17 cellular contexts compared by ENCODE assay signal in the genomic region with DNA sequence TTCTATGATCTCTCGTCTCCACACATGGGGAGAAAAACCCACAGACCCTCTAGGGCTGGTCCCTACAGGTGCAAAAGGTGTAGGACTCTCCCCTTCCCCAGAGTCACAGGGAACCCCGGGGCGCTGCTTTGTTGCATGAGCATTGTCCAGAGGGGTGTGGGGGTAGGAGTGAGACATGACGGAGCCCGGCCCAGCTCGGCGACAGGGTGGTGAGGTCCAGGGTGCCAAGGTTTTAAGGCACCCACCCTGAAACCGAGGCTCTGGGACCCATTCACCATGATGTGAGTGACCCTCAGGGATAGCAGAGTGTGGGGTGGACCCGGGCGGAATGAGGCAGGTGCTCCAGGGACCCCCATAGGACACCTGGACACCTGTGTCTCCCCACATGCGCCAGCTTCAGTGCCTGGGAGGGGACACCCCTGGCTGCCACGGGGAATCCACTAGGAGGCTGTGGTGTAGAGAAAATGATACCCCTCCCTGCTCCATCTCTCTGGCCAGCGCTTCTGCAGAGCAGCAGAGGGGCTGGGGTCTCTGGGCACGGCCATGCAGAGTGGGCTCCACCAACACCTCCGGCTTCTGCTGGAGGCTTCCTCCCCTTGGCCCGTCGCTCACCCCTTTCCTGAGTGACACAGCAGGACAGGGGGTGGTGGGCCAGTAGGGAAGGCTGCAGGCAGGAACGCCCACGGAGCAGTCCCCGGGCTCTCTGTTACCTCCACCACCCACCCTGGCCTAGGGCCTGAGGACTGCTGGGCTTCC. TPM values are rescaled to one million over a fixed set of nuclear protein-coding genes. Genes with fewer than 3 reads are reported as not detected.
DNase-seq lines count a peak whose midpoint lies in the region; ATAC-seq and TF ChIP-seq lines count a peak whose summit lies in the region.
"Had no signal": no experiment of that assay in that cellular context is flagged by ENCODE, and none has a peak within 500 bp of the region (broad histone marks: within the 10 kb centered on the region; RNA-seq: fewer than 3 reads in every experiment).

No MANE protein-coding gene starts in this region.

- H3K4me1 Mint-ChIP-seq in stimulated activated effector memory CD8-positive, alpha-beta T cell treated with anti-CD3 and anti-CD28 coated beads, Interleukin-12 subunit alpha, Interleukin-12 subunit beta, amount 100 ng/mL, for 72 hours, result peaks cover 6% of the 10 kb centered on the region
- peaks cover 3% of the 10 kb centered on the region for H3K4me1 Mint-ChIP-seq in neural progenitor cell

- H3K27me3 ChIP-seq in neuronal stem cell (ENCODE audit: control insufficient read depth in 3 of 3, insufficient read depth in 3 of 3, low read depth in 1 of 3, low read length in 3 of 3) (peaks cover 0 to 37% (median 0%) of the 10 kb centered on the region in 3 experiments), neural progenitor cell (peaks cover 4% of the 10 kb centered on the region), psoas muscle (ENCODE audit: insufficient read depth in 3 of 3, low read length in 2 of 3) (peaks cover 0 to 21% (median 0%) of the 10 kb centered on the region in 3 donors)
- H3K27me3 ChIP-seq: BE2C had no signal

- TF ChIP-seq CTCF in HEK293 (tag by site-specific recombination; IDR thresholded peaks at IDR 0.05) (no peak), neural progenitor cell (IDR thresholded peaks at IDR 0.05) (no peak), psoas muscle (IDR thresholded peaks at IDR 0.05) (no peak)

- H3K4ac ChIP-seq in neuronal stem cell (ENCODE audit: low read length), result no peak overlapping the region

- H3K9me3 Mint-ChIP-seq in stimulated activated effector memory CD8-positive, alpha-beta T cell treated with anti-CD3 and anti-CD28 coated beads, Interleukin-12 subunit alpha, Interleukin-12 subunit beta, amount 100 ng/mL, for 72 hours, result no peaks in the 10 kb centered on the region
- H3K9me3 Mint-ChIP-seq in neural progenitor cell, result no peaks in the 10 kb centered on the region
- H3K9me3 Mint-ChIP-seq: CD8-positive, alpha-beta memory T cell; IgD-negative memory B cell had no signal

- peak overlapping the region; percentile 32 for H3K27ac Mint-ChIP-seq in stimulated activated effector memory CD8-positive, alpha-beta T cell treated with anti-CD3 and anti-CD28 coated beads, Interleukin-12 subunit alpha, Interleukin-12 subunit beta, amount 100 ng/mL, for 72 hours
- no peak overlapping the region for H3K27ac Mint-ChIP-seq in neural progenitor cell
- H3K27ac Mint-ChIP-seq: CD8-positive, alpha-beta memory T cell; IgD-negative memory B cell had no signal

- POLR2A ChIA-PET in HEK293 (lab: Yijun Ruan, JAX), result no interaction called here

- H3K27me3 Mint-ChIP-seq in neural progenitor cell (ENCODE audit: insufficient read depth, low read depth), result peaks cover 7% of the 10 kb centered on the region

- H3K36me3 ChIP-seq in HEK293 (ENCODE audit: control insufficient read depth in 2 of 2, insufficient read depth in 1 of 2, low read length in 2 of 2) (no peaks in the 10 kb centered on the region), neuronal stem cell (replicated peaks in 1 of 2; ENCODE audit: control insufficient read depth in 2 of 2, insufficient read depth in 2 of 2, low read length in 2 of 2) (no peaks in the 10 kb centered on the region), neural progenitor cell (no peaks in the 10 kb centered on the region), psoas muscle (ENCODE audit: insufficient read depth in 1 of 2, low read depth in 1 of 2) (no peaks in the 10 kb centered on the region)
- H3K36me3 ChIP-seq: BE2C had no signal

- CTCF ChIA-PET in HEK293 (lab: Yijun Ruan, JAX), result interaction anchor here (0.7 to 2.3 kb wide), 4 partner anchors 8 to 188 kb away, joined by 3 to 14 read pairs (median 6); a partner anchor contains a TSS

- no peaks in the 10 kb centered on the region for H3F3A ChIP-seq in neural progenitor cell (ENCODE audit: low read depth)

- H3K9me3 ChIP-seq in HEK293 (ENCODE audit: control insufficient read depth, insufficient read depth, low read depth, low read length), result no peaks in the 10 kb centered on the region
- H3K9me3 ChIP-seq in neuronal stem cell (replicated peaks in 1 of 2; ENCODE audit: control insufficient read depth in 2 of 2, insufficient read depth in 1 of 2, low read depth in 1 of 2, low read length in 2 of 2), result no peaks in the 10 kb centered on the region
- no peaks in the 10 kb centered on the region for H3K9me3 ChIP-seq in neural progenitor cell (ENCODE audit: low read depth)
- H3K9me3 ChIP-seq in psoas muscle, result no peaks in the 10 kb centered on the region
- H3K9me3 ChIP-seq: A549, BE2C, Caco-2 had no signal

- no peak for DNase-seq in neuronal stem cell (ENCODE audit: low spot score)
- no peak for DNase-seq in stimulated activated effector memory CD8-positive, alpha-beta T cell treated with anti-CD3 and anti-CD28 coated beads, Interleukin-12 subunit alpha, Interleukin-12 subunit beta, amount 100 ng/mL, for 72 hours (ENCODE audit: low spot score in 2 of 2)
- no peak for DNase-seq in neural progenitor cell (ENCODE audit: low spot score)
- DNase-seq in psoas muscle, result no peak
- DNase-seq in islet precursor cell, result no peak
- DNase-seq: BE2C; CD8-positive, alpha-beta memory T cell; DMS53; GF-D8; GM23248 had no signal

- no peak for ATAC-seq in stimulated activated effector memory CD8-positive, alpha-beta T cell treated with anti-CD3 and anti-CD28 coated beads, Interleukin-12 subunit alpha, Interleukin-12 subunit beta, amount 100 ng/mL, for 72 hours
- ATAC-seq in psoas muscle, result no peak
- ATAC-seq: HCT116 had no signal

- no peaks in the 10 kb centered on the region for H3K36me3 Mint-ChIP-seq in stimulated activated effector memory CD8-positive, alpha-beta T cell treated with anti-CD3 and anti-CD28 coated beads, Interleukin-12 subunit alpha, Interleukin-12 subunit beta, amount 100 ng/mL, for 72 hours
- H3K36me3 Mint-ChIP-seq in neural progenitor cell, result no peaks in the 10 kb centered on the region
- H3K36me3 Mint-ChIP-seq: CD8-positive, alpha-beta memory T cell; IgD-negative memory B cell had no signal

- H3K14ac ChIP-seq in neuronal stem cell (ENCODE audit: low read length), result no peak overlapping the region

- no peaks in the 10 kb centered on the region for H3K79me2 ChIP-seq in neural progenitor cell (ENCODE audit: low read depth)

- H4K20me1 ChIP-seq in neural progenitor cell (ENCODE audit: low read depth), result no peaks in the 10 kb centered on the region

- H4K91ac ChIP-seq in neuronal stem cell (ENCODE audit: low read depth, low read length, poor library complexity), result no peak overlapping the region

- no peak overlapping the region for H2BK120ac ChIP-seq in neuronal stem cell (ENCODE audit: low read depth, low read length)

- WGBS in neuronal stem cell (ENCODE audit: extremely low coverage in 2 of 2, insufficient read length in 2 of 2, insufficient replicate concordance in 1 of 2), 2 donors, result no CpG with 5 or more reads among the region's 20 CpGs
- 82 to 84% (median 83%) methylated on average over 17 to 20 of the region's 20 CpGs for WGBS in psoas muscle, 3 donors

- intact Hi-C loops in psoas muscle (cut with DNase I), result no loop called here

- H4K8ac ChIP-seq in neuronal stem cell (ENCODE audit: low read depth, low read length), result no peak overlapping the region

- H3K27ac ChIP-seq in HEK293 (ENCODE audit: extremely low read depth, low read depth, low read length) (no peak overlapping the region), neuronal stem cell (replicated peaks; ENCODE audit: low read length) (no peak overlapping the region), neural progenitor cell (no peak overlapping the region), psoas muscle (no peak overlapping the region)
- H3K27ac ChIP-seq: A549, GM23248 had no signal

- H2AFZ ChIP-seq in neuronal stem cell (ENCODE audit: low read length) (no peak overlapping the region), neural progenitor cell (replicated peaks) (no peak overlapping the region)
- H2AFZ ChIP-seq: GM23248 had no signal

- H3K9ac ChIP-seq in neuronal stem cell (ENCODE audit: low read depth, low read length, poor library complexity) (no peak overlapping the region), neural progenitor cell (no peak overlapping the region)
- H3K9ac ChIP-seq: GM23248 had no signal

- H3K4me3 Mint-ChIP-seq in stimulated activated effector memory CD8-positive, alpha-beta T cell treated with anti-CD3 and anti-CD28 coated beads, Interleukin-12 subunit alpha, Interleukin-12 subunit beta, amount 100 ng/mL, for 72 hours, result no peak overlapping the region
- no peak overlapping the region for H3K4me3 Mint-ChIP-seq in neural progenitor cell
- H3K4me3 Mint-ChIP-seq: CD8-positive, alpha-beta memory T cell; IgD-negative memory B cell had no signal

- H3K4me1 ChIP-seq in HEK293 (ENCODE audit: control insufficient read depth, insufficient read depth, low read length) (no peaks in the 10 kb centered on the region), neuronal stem cell (ENCODE audit: control insufficient read depth in 2 of 2, insufficient read depth in 1 of 2, low read depth in 1 of 2, low read length in 2 of 2) (no peaks in the 10 kb centered on the region), neural progenitor cell (no peaks in the 10 kb centered on the region), psoas muscle (no peaks in the 10 kb centered on the region)
- H3K4me1 ChIP-seq: A549, BE2C, Caco-2 had no signal

- no peak overlapping the region for H2BK5ac ChIP-seq in neuronal stem cell (ENCODE audit: low read length)

- H2BK12ac ChIP-seq in neuronal stem cell (ENCODE audit: low read length), result no peak overlapping the region

- peak overlapping the region; percentile 13 for H3K18ac ChIP-seq in neuronal stem cell (ENCODE audit: low read length)

- H3K23ac ChIP-seq in neuronal stem cell (ENCODE audit: low read depth, low read length, poor library complexity), result no peak overlapping the region

- no peaks in the 10 kb centered on the region for H3K79me1 ChIP-seq in neuronal stem cell (ENCODE audit: low read depth, low read length)

- H3K4me2 ChIP-seq in neuronal stem cell (ENCODE audit: insufficient read depth, low read length, poor library complexity, severe bottlenecking) (no peak overlapping the region), neural progenitor cell (no peak overlapping the region)
- H3K4me2 ChIP-seq: A549 had no signal

- H3K4me3 ChIP-seq in HEK293 (ENCODE audit: low read depth, low read length) (no peak overlapping the region), neuronal stem cell (ENCODE audit: low read length in 2 of 2) (no peak overlapping the region), neural progenitor cell (no peak overlapping the region), psoas muscle (no peak overlapping the region)
- H3K4me3 ChIP-seq: A549, GM23248 had no signal

- peak overlapping the region; percentile 26 for H2BK15ac ChIP-seq in neuronal stem cell (ENCODE audit: low read length)

- peak overlapping the region; percentile 8 for H2AK5ac ChIP-seq in neuronal stem cell (ENCODE audit: low read depth, low read length)

RNA-seq across cellular contexts. Expression of a gene that starts 15.2 kb away (rescaled TPM):
- not detected for polyA plus RNA-seq in neuronal stem cell (2013, experiment 1 of 2)
- polyA plus RNA-seq in neuronal stem cell (2013, experiment 2 of 2), result not detected
- total RNA-seq in neural progenitor cell (ENCODE audit: low replicate concordance), result not detected in 2 replicates
- total RNA-seq in psoas muscle, result not detected
- not detected for polyA plus RNA-seq in psoas muscle
- total RNA-seq: Caco-2; CD8-positive, alpha-beta memory T cell; GM23248; HT1080 had no signal
- polyA plus RNA-seq: A549; AG04450; CD8-positive, alpha-beta memory T cell; GM23248; IgD-negative memory B cell had no signal

RNA-seq across cellular contexts. Expression of a gene that starts 22.8 kb away (rescaled TPM):
- not detected for polyA plus RNA-seq in neuronal stem cell (2013, experiment 1 of 2)
- not detected for polyA plus RNA-seq in neuronal stem cell (2013, experiment 2 of 2)
- total RNA-seq in neural progenitor cell (ENCODE audit: low replicate concordance), result not detected in 2 replicates
- not detected for total RNA-seq in psoas muscle
- not detected for polyA plus RNA-seq in psoas muscle
- total RNA-seq: Caco-2; CD8-positive, alpha-beta memory T cell; GM23248; HT1080 had no signal
- polyA plus RNA-seq: A549; AG04450; CD8-positive, alpha-beta memory T cell; GM23248; IgD-negative memory B cell had no signal

RNA-seq across cellular contexts. Expression of a gene that starts 36.5 kb away (rescaled TPM):
- polyA plus RNA-seq in neuronal stem cell (2013, experiment 1 of 2), result not detected
- polyA plus RNA-seq in neuronal stem cell (2013, experiment 2 of 2), result not detected
- not detected in 2 replicates for total RNA-seq in neural progenitor cell (ENCODE audit: low replicate concordance)
- total RNA-seq in psoas muscle, result not detected
- polyA plus RNA-seq in psoas muscle, result not detected
- total RNA-seq: Caco-2; CD8-positive, alpha-beta memory T cell; GM23248; HT1080 had no signal
- polyA plus RNA-seq: A549; AG04450; CD8-positive, alpha-beta memory T cell; GM23248; IgD-negative memory B cell had no signal

RNA-seq across cellular contexts. Expression of a gene that starts 46.7 kb away (rescaled TPM):
- not detected for polyA plus RNA-seq in neuronal stem cell (2013, experiment 1 of 2)
- polyA plus RNA-seq in neuronal stem cell (2013, experiment 2 of 2), result not detected
- not detected in 2 replicates for total RNA-seq in neural progenitor cell (ENCODE audit: low replicate concordance)
- not detected for total RNA-seq in psoas muscle
- polyA plus RNA-seq in psoas muscle, result not detected
- total RNA-seq: Caco-2; CD8-positive, alpha-beta memory T cell; GM23248; HT1080 had no signal
- polyA plus RNA-seq: A549, AG04450, GM23248, IgD-negative memory B cell had no signal

RNA-seq across cellular contexts. Expression of a gene that starts 52.2 kb away (rescaled TPM):
- polyA plus RNA-seq in neuronal stem cell (2013, experiment 1 of 2), result not detected
- polyA plus RNA-seq in neuronal stem cell (2013, experiment 2 of 2), result not detected
- not detected in 2 replicates for total RNA-seq in neural progenitor cell (ENCODE audit: low replicate concordance)
- not detected for total RNA-seq in psoas muscle
- not detected for polyA plus RNA-seq in psoas muscle
- total RNA-seq: Caco-2; CD8-positive, alpha-beta memory T cell; GM23248; HT1080 had no signal
- polyA plus RNA-seq: A549; AG04450; CD8-positive, alpha-beta memory T cell; GM23248; IgD-negative memory B cell had no signal
